Comparison of ENCODE assay signal across 18 cellular contexts in genomic region chr12:16063728-16064127, GRCh38.
"Had no signal": no experiment of that assay in that cellular context is flagged by ENCODE, and none has a peak within 500 bp of the region (broad histone marks: within the 10 kb centered on the region; RNA-seq: fewer than 3 reads in every experiment).

No MANE protein-coding gene starts in this region.

- ATAC-seq: activated CD8-positive, alpha-beta T cell treated with anti-CD3 and anti-CD28 coated beads for 36 hours; activated T-cell treated with anti-CD3 and anti-CD28 coated beads, Interleukin-2, amount 50 U/mL, for 72 hours; left ventricle myocardium superior had no signal

- H3K36me3 ChIP-seq: ascending aorta had no signal

- H3K4me3 ChIP-seq: ascending aorta had no signal

- H3K4me1 ChIP-seq: ascending aorta had no signal

- DNase-seq: activated CD4-positive, alpha-beta T cell treated with anti-CD3 and anti-CD28 coated beads for 4 hours; activated CD8-positive, alpha-beta memory T cell treated with anti-CD3 and anti-CD28 coated beads, Interleukin-2, amount 50 U/mL, for 4 hours; activated CD8-positive, alpha-beta T cell treated with anti-CD3 and anti-CD28 coated beads for 36 hours; activated gamma-delta T cell treated with Interleukin-2 at 50 U/mL for 16 hours; activated naive CD8-positive, alpha-beta T cell treated with anti-CD3 and anti-CD28 coated beads for 36 hours; activated T-cell treated with anti-CD3 and anti-CD28 coated beads, Interleukin-2, amount 50 U/mL, for 72 hours; central memory CD4-positive, alpha-beta T cell; cortex of kidney; effector memory CD4-positive, alpha-beta T cell; head of caudate nucleus; left ventricle myocardium superior; mesendoderm; nephron progenitor cell; stimulated activated CD4-positive, alpha-beta T cell treated with anti-CD3 and anti-CD28 coated beads, Interleukin-4, amount 100 ng/mL, for 4 hours; T-helper 9 cell had no signal

- H3K27ac ChIP-seq: ascending aorta, epithelial cell of prostate, VCaP had no signal

- H3K9me3 ChIP-seq: ascending aorta had no signal
